Comparison of ENCODE assay signal across 2 cellular contexts in the genomic region with DNA sequence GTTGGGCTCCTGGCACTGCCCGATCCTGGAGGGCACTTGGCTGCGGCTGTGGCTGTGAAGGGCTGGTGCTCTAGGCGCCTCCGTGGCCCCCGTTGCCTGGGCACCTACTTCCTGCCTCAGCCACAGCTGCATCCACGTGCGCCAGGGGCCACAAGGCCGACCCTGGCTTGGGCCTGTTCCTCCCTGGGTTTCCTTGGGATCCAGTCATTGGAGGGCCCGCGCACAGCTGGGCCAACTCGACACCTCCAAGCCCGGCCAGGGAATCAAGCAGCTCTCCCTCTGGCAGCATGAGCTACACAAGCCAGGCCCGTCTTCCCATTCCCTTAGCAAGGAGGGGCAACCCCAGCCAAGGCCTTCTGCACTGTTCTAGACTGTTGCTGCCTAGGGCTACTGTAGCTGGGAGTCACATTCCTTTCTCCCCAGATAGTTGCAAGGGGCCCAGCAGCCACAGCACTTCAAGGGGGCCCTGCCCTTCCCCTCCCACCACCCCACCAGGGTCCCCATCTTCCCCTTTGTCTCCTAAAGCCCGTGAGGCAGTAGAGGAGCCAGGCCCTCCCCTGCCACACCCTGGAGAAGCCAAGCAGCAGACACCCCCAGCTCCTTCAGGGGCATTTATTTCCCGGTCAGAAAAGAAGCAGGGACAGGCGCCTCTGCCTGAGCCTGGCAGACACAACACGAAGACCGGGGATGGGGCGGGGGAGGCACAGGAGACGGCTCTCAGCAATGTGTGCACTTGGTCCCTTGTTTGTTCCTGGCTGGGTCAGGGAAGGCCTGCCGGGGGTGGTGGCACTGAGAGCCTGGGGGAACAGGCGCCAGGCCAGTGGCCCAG.
TF ChIP-seq lines count a peak whose summit lies in the region.

No MANE protein-coding gene starts in this region.

TF ChIP-seq in A549, 52 proteins besides CTCF, POLR2A, EP300 and RAD21 (continued from another document):
- TF ChIP-seq KDM1A (IDR thresholded peaks at IDR 0.05; ENCODE audit: low read depth) (no peak), ESRRA (IDR thresholded peaks at IDR 0.05; ENCODE audit: borderline replicate concordance, low read length) (no peak), RNF2 (IDR thresholded peaks at IDR 0.05; ENCODE audit: borderline replicate concordance, low read depth) (no peak), ZSCAN20 (CRISPR knock-in tag; IDR thresholded peaks at IDR 0.05) (no peak), CHD4 (IDR thresholded peaks at IDR 0.05; ENCODE audit: borderline replicate concordance) (no peak), EHF (CRISPR knock-in tag; IDR thresholded peaks at IDR 0.05) (peak; percentile 86)
TF ChIP-seq in A549: peak in this region for 14.

TF ChIP-seq in H1, 55 proteins besides CTCF, POLR2A, EP300 and RAD21 (continued from another document):
- TF ChIP-seq, protein P1, sequence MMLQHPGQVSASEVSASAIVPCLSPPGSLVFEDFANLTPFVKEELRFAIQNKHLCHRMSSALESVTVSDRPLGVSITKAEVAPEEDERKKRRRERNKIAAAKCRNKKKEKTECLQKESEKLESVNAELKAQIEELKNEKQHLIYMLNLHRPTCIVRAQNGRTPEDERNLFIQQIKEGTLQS (IDR thresholded peaks at IDR 0.05; ENCODE audit: insufficient read depth, low read depth, low read length) = no peak
- TF ChIP-seq EGR1 (IDR thresholded peaks at IDR 0.05; ENCODE audit: borderline replicate concordance, low read depth, low read length) = 0 out of 2 replicates have a peak, but pooled peaks have one; percentile 12
